Comparison of ENCODE assay signal across 9 cellular contexts in genomic region chr17:74922694-74923537, GRCh38. TPM values are rescaled to one million over a fixed set of nuclear protein-coding genes. Genes with fewer than 3 reads are reported as not detected.
DNase-seq lines count a peak whose midpoint lies in the region; ATAC-seq, FAIRE-seq and TF ChIP-seq lines count a peak whose summit lies in the region.
"Had no signal": no experiment of that assay in that cellular context is flagged by ENCODE, and none has a peak within 500 bp of the region (broad histone marks: within the 10 kb centered on the region; RNA-seq: fewer than 3 reads in every experiment).

USH1G (minus strand) TSS chr17:74923255; CDS start chr17:74923073, 182 bp downstream.

- peaks cover 58% of the 10 kb centered on the region for H3K27me3 Mint-ChIP-seq in astrocyte (ENCODE audit: low read depth, unreplicated experiment)

- H3K27me3 ChIP-seq in astrocyte (ENCODE audit: insufficient read depth, low read length) (peaks cover 52% of the 10 kb centered on the region), upper lobe of right lung (peaks cover 87% of the 10 kb centered on the region)

- no peak for TF ChIP-seq CTCF in astrocyte (IDR thresholded peaks at IDR 0.05; ENCODE audit: insufficient read depth, low read depth, low read length)
- no peak for TF ChIP-seq CTCF in kidney (IDR thresholded peaks at IDR 0.05; ENCODE audit: borderline replicate concordance, extremely low read depth, insufficient read depth)
- TF ChIP-seq CTCF in upper lobe of right lung (IDR thresholded peaks at IDR 0.05): no peak

- ATAC-seq in upper lobe of right lung (peak; percentile 8), GM21737 (IDR thresholded peaks at IDR 0.05; ENCODE audit: unreplicated experiment) (no peak), GM18873 (IDR thresholded peaks at IDR 0.05; ENCODE audit: low FRiP score, unreplicated experiment) (no peak)

- intact Hi-C loops in kidney (cut with DNase I) (no loop called here), upper lobe of right lung (cut with DNase I) (no loop called here)

- H4K20me1 ChIP-seq in astrocyte (ENCODE audit: insufficient read depth, low read length): no peaks in the 10 kb centered on the region

- peaks cover 6% of the 10 kb centered on the region for H3K9me3 Mint-ChIP-seq in astrocyte (ENCODE audit: unreplicated experiment)
- H3K9me3 Mint-ChIP-seq: neural crest cell had no signal

- no peaks in the 10 kb centered on the region for H3K4me1 ChIP-seq in astrocyte (ENCODE audit: insufficient read depth, low read length)
- H3K4me1 ChIP-seq in kidney (ENCODE audit: control insufficient read depth in 1 of 2, insufficient read depth in 1 of 2, low read depth in 1 of 2, low read length in 2 of 2): peaks cover 0 to 6% of the 10 kb centered on the region in 2 donors
- peaks cover 20% of the 10 kb centered on the region for H3K4me1 ChIP-seq in upper lobe of right lung

- no peak within 1 kb of the TSS for H2AFZ ChIP-seq in astrocyte (ENCODE audit: low read depth, low read length)

- FAIRE-seq in astrocyte (lab: Jason Lieb, UNC) (no peak), kidney (lab: Jason Lieb, UNC) (no peak)

- H3K9me3 ChIP-seq in astrocyte (ENCODE audit: insufficient read depth, low read depth, low read length) (no peaks in the 10 kb centered on the region), kidney (ENCODE audit: control insufficient read depth in 1 of 2, low read length in 2 of 2) (no peaks in the 10 kb centered on the region), upper lobe of right lung (no peaks in the 10 kb centered on the region)

- H3K4me3 Mint-ChIP-seq in astrocyte (ENCODE audit: unreplicated experiment): peak within 1 kb of the TSS; percentile 14
- H3K4me3 Mint-ChIP-seq: neural crest cell had no signal

- peak; percentile 14 for DNase-seq in activated gamma-delta T cell treated with Interleukin-2 at 50 U/mL for 16 hours
- no peak for DNase-seq in activated gamma-delta T cell (lab: John Stamatoyannopoulos, UW)
- DNase-seq in astrocyte (ENCODE audit: low read depth): no peak
- peak; percentile 40 for DNase-seq in kidney
- no peak for DNase-seq in upper lobe of right lung
- DNase-seq in NCI-H2107 treated with DMSO at 0.1 percent for 48 hours (lab: John Stamatoyannopoulos, UW; ENCODE audit: unreplicated experiment): no peak

- peak within 1 kb of the TSS; percentile 58 for H3K4me2 ChIP-seq in astrocyte (ENCODE audit: low read length)

- no peaks in the 10 kb centered on the region for H3K36me3 ChIP-seq in astrocyte (ENCODE audit: insufficient read depth, low read length)
- H3K36me3 ChIP-seq in kidney (ENCODE audit: control insufficient read depth in 1 of 2, insufficient read depth in 2 of 2, low read length in 2 of 2): no peaks in the 10 kb centered on the region
- no peaks in the 10 kb centered on the region for H3K36me3 ChIP-seq in upper lobe of right lung

- no peaks in the 10 kb centered on the region for H3K79me2 ChIP-seq in astrocyte (ENCODE audit: insufficient read depth, low read length)

- H3K27ac Mint-ChIP-seq in astrocyte (ENCODE audit: unreplicated experiment): no peak within 1 kb of the TSS

- no peaks in the 10 kb centered on the region for H3K4me1 Mint-ChIP-seq in astrocyte (ENCODE audit: low read depth, unreplicated experiment)
- H3K4me1 Mint-ChIP-seq: neural crest cell had no signal

- no peaks in the 10 kb centered on the region for H3K36me3 Mint-ChIP-seq in astrocyte (ENCODE audit: low read depth, unreplicated experiment)

- H3K9ac ChIP-seq in astrocyte (ENCODE audit: low read length): no peak within 1 kb of the TSS
- H3K9ac ChIP-seq in kidney (ENCODE audit: low read length in 2 of 2): no peak within 1 kb of the TSS

- H3K4me3 ChIP-seq in astrocyte (ENCODE audit: insufficient read depth, low read depth, low read length) (no peak within 1 kb of the TSS), kidney (ENCODE audit: low read length in 2 of 2) (peak within 1 kb of the TSS in 1 of 2 donors; percentile 37), upper lobe of right lung (peak within 1 kb of the TSS; percentile 38)

- H3K27ac ChIP-seq in astrocyte (ENCODE audit: low read depth, low read length) (no peak within 1 kb of the TSS), kidney (ENCODE audit: low read depth in 2 of 2, low read length in 2 of 2) (no peak within 1 kb of the TSS), upper lobe of right lung (no peak within 1 kb of the TSS)

RNA-seq across cellular contexts. Expression of gene USH1G, which starts in this region (rescaled TPM):
- total RNA-seq in astrocyte (0.14 TPM in 1 of 2 replicates, not detected in the other), kidney (0.22 TPM), upper lobe of right lung (not detected)
- polyA plus RNA-seq in kidney (ENCODE audit: insufficient read depth, low read depth, low replicate concordance): 0.17 TPM
- total RNA-seq: neural crest cell had no signal

Comparison
In these comparisons a context has a peak if more than half of its experiments do, and no peak if none do; other contexts are left out.
1. Peak in DNase-seq in kidney; RNA of the gene not detected or under 1 TPM.
2. Peak in ATAC-seq and H3K4me3 ChIP-seq in upper lobe of right lung; RNA of the gene not detected or under 1 TPM.